In the genomic region with DNA sequence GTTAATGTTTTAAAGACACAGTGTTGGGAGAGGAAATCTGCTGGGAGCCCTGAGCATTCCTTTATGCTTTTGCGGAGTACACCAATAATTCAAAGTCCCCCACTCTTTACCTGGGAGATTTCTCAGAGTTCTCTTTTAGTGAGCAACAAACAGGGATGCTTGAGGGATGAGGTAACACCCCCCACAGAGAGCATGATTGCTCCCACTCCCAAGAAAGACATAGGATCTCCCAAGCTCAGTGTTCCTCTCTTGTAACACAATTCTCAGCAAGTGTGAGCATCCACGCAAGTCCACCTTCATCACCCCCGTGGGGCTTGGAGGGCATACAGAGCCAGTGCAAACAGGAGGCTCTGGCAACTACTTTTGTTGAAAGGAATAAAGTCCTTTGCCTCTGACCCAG, we compare ENCODE assay signal across 13 cellular contexts. TPM values are rescaled to one million over a fixed set of nuclear protein-coding genes. Genes with fewer than 3 reads are reported as not detected.
DNase-seq lines count a peak whose midpoint lies in the region; ATAC-seq and TF ChIP-seq lines count a peak whose summit lies in the region.
"Had no signal": no experiment of that assay in that cellular context is flagged by ENCODE, and none has a peak within 500 bp of the region (broad histone marks: within the 10 kb centered on the region; RNA-seq: fewer than 3 reads in every experiment).

No MANE protein-coding gene starts in this region.

- no peak for TF ChIP-seq EP300 in stomach (IDR thresholded peaks at IDR 0.05)

- no peaks in the 10 kb centered on the region for H3K36me3 ChIP-seq in H7 (replicated peaks; ENCODE audit: control insufficient read depth, insufficient read depth, low read length)
- H3K36me3 ChIP-seq in stomach: no peaks in the 10 kb centered on the region

- no peak overlapping the region for H3K27ac ChIP-seq in stomach

- no peak for ATAC-seq in HG03439 (IDR thresholded peaks at IDR 0.05; ENCODE audit: unreplicated experiment)

- intact Hi-C loops in stomach (cut with DNase I; ENCODE audit: low total_unique reads): no loop called here

- H3K4me3 ChIP-seq in H7 (ENCODE audit: insufficient read depth, low read depth, low read length) (no peak overlapping the region), stomach (no peak overlapping the region)

- no peaks in the 10 kb centered on the region for H3K4me1 ChIP-seq in stomach

- 60 to 83% (median 81%) methylated on average over 3 of the region's 3 CpGs for WGBS in stomach, 5 donors

- peak; percentile 5 for DNase-seq in H7
- peak; percentile 16 for DNase-seq in astrocyte of the hippocampus (ENCODE audit: low read depth, low spot score)
- DNase-seq in iPS-NIHi11 (ENCODE audit: low spot score): peak; percentile 10
- DNase-seq in OCI-M2 (lab: John Stamatoyannopoulos, UW; ENCODE audit: unreplicated experiment): no peak
- no peak for DNase-seq in stomach
- no peak for DNase-seq in activated CD8-positive, alpha-beta memory T cell treated with anti-CD3 and anti-CD28 coated beads for 24 hours
- DNase-seq: C1 segment of cervical spinal cord; CD4-positive, alpha-beta T cell; DMS153; DMS79 treated with DMSO at 0.1 percent for 48 hours; GF-D8; H9 had no signal

- H3K9me3 ChIP-seq in stomach: no peaks in the 10 kb centered on the region

- TF ChIP-seq CTCF in stomach (IDR thresholded peaks at IDR 0.05): no peak

- TF ChIP-seq POLR2A in stomach (IDR thresholded peaks at IDR 0.05): no peak

- H3K27me3 ChIP-seq in H7 (ENCODE audit: control insufficient read depth, insufficient read depth, low read length) (no peaks in the 10 kb centered on the region), stomach (peaks cover 0 to 7% (median 0%) of the 10 kb centered on the region in 3 donors)

RNA-seq across cellular contexts. Expression of a gene that starts 36.1 kb away (rescaled TPM):
- 13.5 and 14.2 TPM in 2 replicates for total RNA-seq in H7 (2014; rRNA removed; shearing (Covaris generic))
- 10 to 100 TPM in 1 of 5 donors, 1 to 10 TPM in 3, not detected in 1; 3.5 to 13.6 (median 5.1) TPM for total RNA-seq in stomach
- polyA plus RNA-seq in stomach: 1 to 10 TPM; 2.9 to 3.1 (median 3.0) TPM

Comparison
In these comparisons a context has a peak if more than half of its experiments do, and no peak if none do; other contexts are left out.
1. DNase-seq: peak in H7 (single experiment), astrocyte of the hippocampus (single experiment) and iPS-NIHi11 (single experiment); none in OCI-M2 (single experiment), stomach (single experiment) and activated CD8-positive, alpha-beta memory T cell treated with anti-CD3 and anti-CD28 coated beads for 24 hours (single experiment).